18 cellular contexts compared by ENCODE assay signal in the genomic region with DNA sequence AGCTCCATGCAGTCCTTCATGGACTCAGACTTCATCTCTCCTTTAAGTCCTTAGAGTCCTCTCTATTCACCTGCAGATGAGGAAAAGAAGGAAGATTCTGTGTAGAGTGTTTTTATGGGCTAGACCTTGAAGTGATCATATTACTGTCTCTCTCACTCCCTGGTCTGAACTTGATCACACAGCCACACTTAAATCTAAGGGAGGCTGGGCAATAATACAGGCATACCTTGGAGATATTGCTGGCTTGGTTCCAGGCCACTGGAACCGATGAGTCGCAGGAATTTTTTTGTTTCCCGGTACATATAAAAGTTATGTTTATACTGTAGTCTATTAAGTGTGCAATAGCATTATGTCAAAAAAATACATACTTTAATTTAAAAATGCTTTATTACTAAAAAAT. TPM values are rescaled to one million over a fixed set of nuclear protein-coding genes. Genes with fewer than 3 reads are reported as not detected.
DNase-seq lines count a peak whose midpoint lies in the region; TF ChIP-seq lines count a peak whose summit lies in the region.
"Had no signal": no experiment of that assay in that cellular context is flagged by ENCODE, and none has a peak within 500 bp of the region (broad histone marks: within the 10 kb centered on the region; RNA-seq: fewer than 3 reads in every experiment).

No MANE protein-coding gene starts in this region.

- dilution Hi-C loops in mammary epithelial cell (cut with HindIII; ENCODE audit: low sequenced_read_pairs) = no loop called here

- H4K20me1 ChIP-seq in mammary epithelial cell (ENCODE audit: insufficient read depth, low read length) = no peaks in the 10 kb centered on the region

- peak; percentile 21 for DNase-seq in HFF-Myc (ENCODE audit: extremely low read depth, low read depth)
- peak; percentile 43 for DNase-seq in NCI-H69 (lab: John Stamatoyannopoulos, UW)
- DNase-seq in mammary epithelial cell = peak; percentile 70
- peak; percentile 13 for DNase-seq in non-pigmented ciliary epithelial cell (ENCODE audit: low read depth)
- DNase-seq in Caco-2 = no peak
- no peak for DNase-seq in H4 (ENCODE audit: low spot score)
- DNase-seq in effector CD8-positive, alpha-beta T cell (lab: John Stamatoyannopoulos, UW) = no peak
- DNase-seq: activated CD4-positive, alpha-beta T cell treated with anti-CD3 and anti-CD28 coated beads, Interleukin-2, amount 50 U/mL, for 48 hours; activated naive CD8-positive, alpha-beta T cell treated with anti-CD3 and anti-CD28 coated beads for 36 hours; activated T-cell treated with anti-CD3 and anti-CD28 coated beads, Interleukin-2, amount 50 U/mL, for 4 hours; C1 segment of cervical spinal cord; endodermal cell; naive thymus-derived CD8-positive, alpha-beta T cell; NCI-H510A treated with DMSO at 0.1 percent for 48 hours; posterior cingulate gyrus; small intestine; tibial artery had no signal

- H3K4me3 Mint-ChIP-seq in Caco-2 (ENCODE audit: unreplicated experiment) = no peak overlapping the region
- H3K4me3 Mint-ChIP-seq: activated naive CD8-positive, alpha-beta T cell treated with anti-CD3 and anti-CD28 coated beads for 36 hours; activated T-cell treated with anti-CD3 and anti-CD28 coated beads, Interleukin-2, amount 50 U/mL, for 4 hours; endodermal cell; naive thymus-derived CD8-positive, alpha-beta T cell had no signal

- H3K27me3 ChIP-seq in mammary epithelial cell (ENCODE audit: insufficient read depth, low read length) (no peaks in the 10 kb centered on the region), Caco-2 (replicated peaks; ENCODE audit: control insufficient read depth, insufficient read depth, low read length) (no peaks in the 10 kb centered on the region)
- H3K27me3 ChIP-seq: tibial artery had no signal

- no peak overlapping the region for H3K27ac Mint-ChIP-seq in Caco-2 (ENCODE audit: unreplicated experiment)
- H3K27ac Mint-ChIP-seq: activated naive CD8-positive, alpha-beta T cell treated with anti-CD3 and anti-CD28 coated beads for 36 hours; endodermal cell; IgD-negative memory B cell; naive thymus-derived CD8-positive, alpha-beta T cell had no signal

- H3K9me3 Mint-ChIP-seq in Caco-2 (ENCODE audit: unreplicated experiment) = no peaks in the 10 kb centered on the region
- H3K9me3 Mint-ChIP-seq: activated naive CD8-positive, alpha-beta T cell treated with anti-CD3 and anti-CD28 coated beads for 36 hours; activated T-cell treated with anti-CD3 and anti-CD28 coated beads, Interleukin-2, amount 50 U/mL, for 4 hours; endodermal cell; naive thymus-derived CD8-positive, alpha-beta T cell had no signal

- no peak overlapping the region for H3K27ac ChIP-seq in mammary epithelial cell (ENCODE audit: insufficient read depth, low read depth, low read length)
- H3K27ac ChIP-seq: tibial artery had no signal

- WGBS in mammary epithelial cell (ENCODE audit: low coverage, missing lambda C conversion rate) = 48% methylated on average over 3 of the region's 3 CpGs

- TF ChIP-seq CTCF in HFF-Myc (IDR thresholded peaks at IDR 0.05; ENCODE audit: low read depth, low read length, missing control alignments) = no peak
- TF ChIP-seq CTCF in mammary epithelial cell (conservative IDR thresholded peaks at IDR 0.05 in 1 of 2, IDR thresholded peaks at IDR 0.05 in 1 of 2; ENCODE audit: extremely low read depth in 1 of 2, insufficient read depth in 1 of 2, low read depth in 1 of 2, low read length in 2 of 2) = no peak
- no peak for TF ChIP-seq CTCF in Caco-2 (IDR thresholded peaks at IDR 0.05; ENCODE audit: insufficient read depth in 1 of 2, low read depth in 1 of 2, low read length in 1 of 2, severe bottlenecking in 1 of 2, unreplicated experiment in 1 of 2)

- H3K4me2 ChIP-seq in mammary epithelial cell (ENCODE audit: insufficient read depth, low read depth, low read length) = no peak overlapping the region

- CTCF ChIA-PET in mammary epithelial cell (lab: Charles Lee; ENCODE audit: low non-redundant PET) = no interaction called here
- CTCF ChIA-PET in Caco-2 (lab: Charles Lee) = no interaction called here

- H3K27me3 Mint-ChIP-seq in Caco-2 (ENCODE audit: insufficient read depth, unreplicated experiment) = no peaks in the 10 kb centered on the region
- H3K27me3 Mint-ChIP-seq: activated naive CD8-positive, alpha-beta T cell treated with anti-CD3 and anti-CD28 coated beads for 36 hours; IgD-negative memory B cell; naive thymus-derived CD8-positive, alpha-beta T cell had no signal

- H3K4me1 Mint-ChIP-seq in Caco-2 (ENCODE audit: low read depth, unreplicated experiment) = no peaks in the 10 kb centered on the region
- H3K4me1 Mint-ChIP-seq: activated naive CD8-positive, alpha-beta T cell treated with anti-CD3 and anti-CD28 coated beads for 36 hours; endodermal cell; IgD-negative memory B cell; naive thymus-derived CD8-positive, alpha-beta T cell had no signal

- H3K36me3 ChIP-seq in mammary epithelial cell (ENCODE audit: insufficient read depth, low read length) (no peaks in the 10 kb centered on the region), Caco-2 (ENCODE audit: control insufficient read depth, insufficient read depth, low read length) (no peaks in the 10 kb centered on the region)

- intact Hi-C loops in mammary epithelial cell (cut with micrococcal nuclease) (no loop called here), Caco-2 (cut with micrococcal nuclease; ENCODE audit: unreplicated experiment) (no loop called here)

- peaks cover 8% of the 10 kb centered on the region for H3K4me1 ChIP-seq in mammary epithelial cell (ENCODE audit: insufficient read depth, low read length)
- H3K4me1 ChIP-seq in Caco-2 = no peaks in the 10 kb centered on the region
- H3K4me1 ChIP-seq: tibial artery had no signal

- H2AFZ ChIP-seq in mammary epithelial cell (ENCODE audit: low read depth, low read length) = no peak overlapping the region

- no peaks in the 10 kb centered on the region for H3K36me3 Mint-ChIP-seq in Caco-2 (ENCODE audit: insufficient read depth, unreplicated experiment)

- no peak overlapping the region for H3K4me3 ChIP-seq in HFF-Myc (replicated peaks; ENCODE audit: low read depth, low read length)
- no peak overlapping the region for H3K4me3 ChIP-seq in mammary epithelial cell (replicated peaks in 1 of 3; ENCODE audit: insufficient read depth in 1 of 3, low read depth in 2 of 3, low read length in 3 of 3)
- H3K4me3 ChIP-seq in Caco-2 (ENCODE audit: low read depth, low read length) = no peak overlapping the region
- H3K4me3 ChIP-seq: tibial artery had no signal

- POLR2A ChIA-PET in Caco-2 (lab: Charles Lee) = no interaction called here

- BruUV-seq in mammary epithelial cell (replicated peaks; lab: Mats Ljungman, UMichigan) = no TSS peak
- no TSS peak for BruUV-seq in Caco-2 (replicated peaks; lab: Mats Ljungman, UMichigan)

- in situ Hi-C loops in mammary epithelial cell (cut with MboI; ENCODE audit: low sequenced_read_pairs in 2 of 2) = no loop called here

- H3K9me3 ChIP-seq in mammary epithelial cell (replicated peaks; ENCODE audit: insufficient read depth, low read length) (no peaks in the 10 kb centered on the region), Caco-2 (no peaks in the 10 kb centered on the region)
- H3K9me3 ChIP-seq: tibial artery had no signal

- no peaks in the 10 kb centered on the region for H3K79me2 ChIP-seq in mammary epithelial cell (ENCODE audit: insufficient read depth, low read length)

- H3K9ac ChIP-seq in mammary epithelial cell (ENCODE audit: insufficient read depth, low read length) = no peak overlapping the region

RNA-seq across cellular contexts. Expression of gene FOXO3, which starts 59.2 kb away (rescaled TPM):
- total RNA-seq in mammary epithelial cell = 10 to 100 TPM; 31.2 to 53.5 TPM
- 23.3 TPM for polyA plus RNA-seq in mammary epithelial cell
- polyA minus RNA-seq in mammary epithelial cell = 73.1 TPM
- total RNA-seq in Caco-2 (2022) = 34.3 and 34.5 TPM in 2 replicates
- total RNA-seq in H4 (2014; rRNA removed; shearing (Covaris generic)) = 6.2 and 7.2 TPM in 2 replicates

Comparison
In these comparisons a context has a peak if more than half of its experiments do, and no peak if none do; other contexts are left out.
1. DNase-seq: peak in HFF-Myc (single experiment), NCI-H69 (single experiment), mammary epithelial cell (single experiment) and non-pigmented ciliary epithelial cell (single experiment); none in Caco-2 (0 of 2), H4 (single experiment) and effector CD8-positive, alpha-beta T cell (single experiment).